In the genomic region with DNA sequence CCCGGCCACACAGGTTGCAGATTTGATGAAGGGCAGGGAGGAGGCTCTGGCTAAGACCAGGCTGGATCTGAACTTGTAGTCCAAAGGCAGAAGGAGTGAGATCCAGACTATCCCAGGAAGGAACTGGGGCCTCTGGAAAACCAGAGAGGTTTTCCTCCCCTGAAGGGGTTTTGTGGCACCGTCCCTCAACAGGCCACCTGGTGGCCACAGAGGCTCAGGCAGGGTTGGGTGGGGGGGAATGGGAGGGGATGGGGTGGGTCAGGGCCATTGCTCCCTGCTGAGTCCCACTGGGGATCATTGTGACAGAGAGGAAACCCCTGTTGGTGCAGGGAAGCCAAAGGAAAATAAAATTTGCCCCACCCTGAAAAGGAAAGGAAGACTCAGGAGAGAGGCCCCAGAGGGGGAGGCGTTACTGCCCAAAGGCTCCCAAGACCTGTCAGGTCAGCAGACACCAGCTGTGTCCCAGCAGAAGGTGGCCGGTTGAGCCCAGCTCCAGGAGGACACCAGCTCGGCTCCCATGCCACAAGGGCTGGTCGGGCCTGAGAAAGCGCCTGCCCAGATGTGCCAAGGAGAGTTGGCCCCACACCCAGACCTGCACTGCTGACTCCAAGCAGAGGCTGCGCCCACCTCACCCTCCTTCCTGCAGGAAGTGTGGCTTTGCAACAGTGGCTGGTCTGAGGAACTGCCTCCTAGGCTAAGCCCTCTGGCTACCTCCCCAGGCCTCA, we compare ENCODE assay signal across 8 cellular contexts. TPM values are rescaled to one million over a fixed set of nuclear protein-coding genes. Genes with fewer than 3 reads are reported as not detected.
DNase-seq lines count a peak whose midpoint lies in the region; ATAC-seq, FAIRE-seq and TF ChIP-seq lines count a peak whose summit lies in the region.

No MANE protein-coding gene starts in this region.

- H3K4me2 ChIP-seq in endothelial cell of umbilical vein (ENCODE audit: insufficient read depth, low read length): no peak overlapping the region
- no peak overlapping the region for H3K4me2 ChIP-seq in smooth muscle cell

- TF ChIP-seq CTCF in CD14-positive monocyte (IDR thresholded peaks at IDR 0.05) (peak; percentile 31), LNCaP clone FGC (IDR thresholded peaks at IDR 0.05; ENCODE audit: control insufficient read depth, extremely low read depth, insufficient read depth) (0 out of 2 replicates have a peak, but pooled peaks have one; percentile 10), endothelial cell of umbilical vein (IDR thresholded peaks at IDR 0.05; ENCODE audit: extremely low read depth in 1 of 2, insufficient read depth in 1 of 2, low read depth in 1 of 2, low read length in 2 of 2) (peak in 1 of 2 donors; percentile 47), smooth muscle cell (IDR thresholded peaks at IDR 0.05; ENCODE audit: borderline replicate concordance, insufficient read depth, poor library complexity, severe bottlenecking) (peak; percentile 34)

- POLR2A ChIA-PET in endothelial cell of umbilical vein (lab: Charles Lee): no interaction called here

- H3K4me1 Mint-ChIP-seq in CD14-positive monocyte: peaks cover 42% of the 10 kb centered on the region
- peaks cover 0 to 6% of the 10 kb centered on the region in 2 donors for H3K4me1 Mint-ChIP-seq in natural killer cell treated with Interleukin-12 subunit alpha and Interleukin-12 subunit beta and Interleukin-15 and Interleukin-18, amount 100 ng/mL, for 72 hours (ENCODE audit: low read depth in 2 of 2)

- FAIRE-seq in endothelial cell of umbilical vein (lab: Jason Lieb, UNC): peak; percentile 4

- WGBS in smooth muscle cell (ENCODE audit: low lambda C conversion rate): 59% methylated on average over 8 of the region's 8 CpGs

- no peaks in the 10 kb centered on the region for H3K36me3 Mint-ChIP-seq in CD14-positive monocyte
- no peaks in the 10 kb centered on the region for H3K36me3 Mint-ChIP-seq in natural killer cell treated with Interleukin-12 subunit alpha and Interleukin-12 subunit beta and Interleukin-15 and Interleukin-18, amount 100 ng/mL, for 72 hours

- CTCF ChIA-PET in endothelial cell of umbilical vein (lab: Charles Lee): interaction anchor here (1.0 to 8.0 kb wide), 2 partner anchors 9 to 41 kb away, joined by 3 to 583 read pairs; a partner anchor contains a TSS

- no peak for TF ChIP-seq POLR2A in endothelial cell of umbilical vein (IDR thresholded peaks at IDR 0.05; ENCODE audit: low read depth, low read length)

- H3K27me3 ChIP-seq in endothelial cell of umbilical vein (ENCODE audit: control insufficient read depth in 2 of 2, insufficient read depth in 2 of 2, low read length in 2 of 2): no peaks in the 10 kb centered on the region
- no peaks in the 10 kb centered on the region for H3K27me3 ChIP-seq in smooth muscle cell (ENCODE audit: low read depth)

- peaks cover 1 to 5% (median 2%) of the 10 kb centered on the region in 3 donors for H3K27me3 Mint-ChIP-seq in CD14-positive monocyte (ENCODE audit: low read depth in 3 of 3)
- H3K27me3 Mint-ChIP-seq in natural killer cell treated with Interleukin-12 subunit alpha and Interleukin-12 subunit beta and Interleukin-15 and Interleukin-18, amount 100 ng/mL, for 72 hours: no peaks in the 10 kb centered on the region

- no peak overlapping the region for H2AFZ ChIP-seq in endothelial cell of umbilical vein (ENCODE audit: low read depth, low read length)
- H2AFZ ChIP-seq in smooth muscle cell (ENCODE audit: low read depth): no peak overlapping the region

- H3K79me2 ChIP-seq in endothelial cell of umbilical vein (ENCODE audit: control insufficient read depth, insufficient read depth, low read length) (no peaks in the 10 kb centered on the region), smooth muscle cell (ENCODE audit: low read depth) (no peaks in the 10 kb centered on the region)

- peak overlapping the region in 2 of 7 donors; percentile 40 to 63 for H3K27ac Mint-ChIP-seq in CD14-positive monocyte
- no peak overlapping the region for H3K27ac Mint-ChIP-seq in natural killer cell treated with Interleukin-12 subunit alpha and Interleukin-12 subunit beta and Interleukin-15 and Interleukin-18, amount 100 ng/mL, for 72 hours

- no TSS peak for BruUV-seq in endothelial cell of umbilical vein (replicated peaks; lab: Mats Ljungman, UMichigan)

- H3K4me1 ChIP-seq in endothelial cell of umbilical vein (ENCODE audit: control insufficient read depth, extremely low read depth, insufficient read depth, low read length) (peaks cover 20% of the 10 kb centered on the region), smooth muscle cell (ENCODE audit: low read depth) (peaks cover 48% of the 10 kb centered on the region)

- DNase-seq in CD14-positive monocyte (ENCODE audit: low spot score) (no peak), LNCaP clone FGC (ENCODE audit: low read depth) (no peak), endothelial cell of umbilical vein (ENCODE audit: low read depth, low spot score) (peak; percentile 21), smooth muscle cell (lab: John Stamatoyannopoulos, UW; ENCODE audit: unreplicated experiment) (no peak), NCI-H524 treated with DMSO at 0.1 percent for 48 hours (lab: John Stamatoyannopoulos, UW) (no peak)
- DNase-seq in activated T-cell treated with anti-CD3 and anti-CD28 coated beads, Interleukin-2, amount 50 U/mL, for 1 hour: no peak
- DNase-seq in natural killer cell treated with Interleukin-12 subunit alpha and Interleukin-12 subunit beta and Interleukin-15 and Interleukin-18, amount 100 ng/mL, for 72 hours (ENCODE audit: low spot score): no peak

- H3K4me3 ChIP-seq in LNCaP clone FGC (ENCODE audit: low read depth, low read length) (no peak overlapping the region), endothelial cell of umbilical vein (replicated peaks in 1 of 3; ENCODE audit: insufficient read depth in 1 of 3, low read depth in 1 of 3, low read length in 3 of 3) (no peak overlapping the region), smooth muscle cell (no peak overlapping the region)

- H3F3A ChIP-seq in smooth muscle cell (ENCODE audit: low read depth): peaks cover 5% of the 10 kb centered on the region

- intact Hi-C loops in CD14-positive monocyte (cut with micrococcal nuclease) (no loop called here), endothelial cell of umbilical vein (cut with micrococcal nuclease) (loop anchor here (1.0 kb wide), 1 partner anchor 23 kb away; no protein-coding TSS in a partner anchor)

- H3K9me1 ChIP-seq in endothelial cell of umbilical vein (replicated peaks; ENCODE audit: control insufficient read depth, extremely low read depth, insufficient read depth, low read length): no peaks in the 10 kb centered on the region

- peak; percentile 2 for ATAC-seq in GM19455 (IDR thresholded peaks at IDR 0.05; ENCODE audit: unreplicated experiment)
- ATAC-seq in natural killer cell treated with Interleukin-12 subunit alpha and Interleukin-12 subunit beta and Interleukin-15 and Interleukin-18, amount 100 ng/mL, for 72 hours: no peak

- peaks cover 0 to 4% (median 0%) of the 10 kb centered on the region in 7 donors for H3K9me3 Mint-ChIP-seq in CD14-positive monocyte
- H3K9me3 Mint-ChIP-seq in natural killer cell treated with Interleukin-12 subunit alpha and Interleukin-12 subunit beta and Interleukin-15 and Interleukin-18, amount 100 ng/mL, for 72 hours: no peaks in the 10 kb centered on the region

- H3K9ac ChIP-seq in endothelial cell of umbilical vein (replicated peaks; ENCODE audit: extremely low read depth, insufficient read depth, low read length) (no peak overlapping the region), smooth muscle cell (ENCODE audit: low read depth) (no peak overlapping the region)

- H3K9me3 ChIP-seq in endothelial cell of umbilical vein (replicated peaks; ENCODE audit: control insufficient read depth, insufficient read depth, low read length) (no peaks in the 10 kb centered on the region), smooth muscle cell (replicated peaks; ENCODE audit: low read depth) (no peaks in the 10 kb centered on the region)

- dilution Hi-C loops in endothelial cell of umbilical vein (cut with MboI; ENCODE audit: extremely low pct_ligation_motif_present, low sequenced_read_pairs): no loop called here

- H3K27ac ChIP-seq in endothelial cell of umbilical vein (ENCODE audit: insufficient read depth, low read depth, low read length): no peak overlapping the region
- no peak overlapping the region for H3K27ac ChIP-seq in smooth muscle cell (ENCODE audit: low read depth)

- no peaks in the 10 kb centered on the region for H3K36me3 ChIP-seq in endothelial cell of umbilical vein (ENCODE audit: control insufficient read depth in 2 of 2, extremely low read depth in 1 of 2, insufficient read depth in 2 of 2, low read length in 2 of 2)
- no peaks in the 10 kb centered on the region for H3K36me3 ChIP-seq in smooth muscle cell (ENCODE audit: low read depth)

- no peak overlapping the region for H3K4me3 Mint-ChIP-seq in CD14-positive monocyte
- no peak overlapping the region for H3K4me3 Mint-ChIP-seq in natural killer cell treated with Interleukin-12 subunit alpha and Interleukin-12 subunit beta and Interleukin-15 and Interleukin-18, amount 100 ng/mL, for 72 hours

- H4K20me1 ChIP-seq in endothelial cell of umbilical vein (replicated peaks; ENCODE audit: control insufficient read depth, extremely low read depth, insufficient read depth, low read length) (no peaks in the 10 kb centered on the region), smooth muscle cell (ENCODE audit: low read depth) (no peaks in the 10 kb centered on the region)

TF ChIP-seq in endothelial cell of umbilical vein, 7 proteins besides CTCF, POLR2A, EP300 and RAD21 (continues in another document):
- TF ChIP-seq MYC (IDR thresholded peaks at IDR 0.05; ENCODE audit: low read depth, low read length) (no peak), POLR2AphosphoS5 (IDR thresholded peaks at IDR 0.05; ENCODE audit: insufficient read depth, low read depth, low read length) (no peak), GATA2 (IDR thresholded peaks at IDR 0.05; ENCODE audit: insufficient read depth, insufficient read length, low read depth, low read length) (no peak), JUN (IDR thresholded peaks at IDR 0.05; ENCODE audit: borderline replicate concordance, insufficient read depth, insufficient read length, low read depth) (no peak), FOS (IDR thresholded peaks at IDR 0.05; ENCODE audit: borderline replicate concordance, insufficient read depth, low read length) (no peak)

RNA-seq across cellular contexts. Expression of a gene that starts 37.3 kb away (rescaled TPM):
- polyA plus RNA-seq in CD14-positive monocyte (1,000 to 10,000 TPM; 1,072 to 1,127 TPM), endothelial cell of umbilical vein (273 and 404 TPM in 2 replicates), smooth muscle cell (615 and 653 TPM in 2 replicates)
- total RNA-seq in endothelial cell of umbilical vein (1,418 and 1,488 TPM in 2 replicates), smooth muscle cell (576 and 655 TPM in 2 replicates)
- 749 and 766 TPM in 2 replicates for polyA plus RNA-seq in endothelial cell of umbilical vein (2011; cell fraction: cytosol; rRNA removed)
- polyA plus RNA-seq in endothelial cell of umbilical vein (2011; cell fraction: nucleus; rRNA removed): 329 and 598 TPM in 2 replicates
- polyA plus RNA-seq in endothelial cell of umbilical vein (2012): 1,179 and 1,542 TPM in 2 replicates
- polyA minus RNA-seq in endothelial cell of umbilical vein: 229 and 282 TPM in 2 replicates
- 411 TPM for polyA minus RNA-seq in endothelial cell of umbilical vein (2011; cell fraction: cytosol; rRNA and poly(A)+ RNA removed)
- 112 and 238 TPM in 2 replicates for polyA minus RNA-seq in endothelial cell of umbilical vein (2011; cell fraction: nucleus; rRNA and poly(A)+ RNA removed)
- total RNA-seq in natural killer cell treated with Interleukin-12 subunit alpha and Interleukin-12 subunit beta and Interleukin-15 and Interleukin-18, amount 100 ng/mL, for 72 hours: 1,000 to 10,000 TPM; 1,013 to 1,764 TPM
